In genomic region chr12:110550981-110551380, GRCh38 we compare ENCODE assay signal across 23 cellular contexts. TPM values are rescaled to one million over a fixed set of nuclear protein-coding genes. Genes with fewer than 3 reads are reported as not detected.
A peak's percentile ranks its signal among the peaks of the same experiment; 100 is the strongest.
DNase-seq lines count a peak whose midpoint lies in the region; ATAC-seq and TF ChIP-seq lines count a peak whose summit lies in the region.
"Had no signal": no experiment of that assay in that cellular context is flagged by ENCODE, and none has a peak within 500 bp of the region (broad histone marks: within the 10 kb centered on the region; RNA-seq: fewer than 3 reads in every experiment).

No MANE protein-coding gene starts in this region.

- H3K9ac ChIP-seq in IMR-90 (ENCODE audit: low read depth, low read length) (no peak overlapping the region), liver (ENCODE audit: low read depth in 1 of 2, low read length in 2 of 2) (no peak overlapping the region)
- H3K9ac ChIP-seq: BLaER1 had no signal

- H2BK20ac ChIP-seq in IMR-90 (ENCODE audit: low read depth, low read length) = no peak overlapping the region

- no TSS peak for BruUV-seq in IMR-90 (replicated peaks; lab: Mats Ljungman, UMichigan)

- H3K27me3 ChIP-seq in IMR-90 (ENCODE audit: control insufficient read depth, insufficient read depth, low read length) (no peaks in the 10 kb centered on the region), liver (ENCODE audit: control insufficient read depth in 4 of 4, insufficient read depth in 4 of 4, low read length in 3 of 4) (no peaks in the 10 kb centered on the region), gastroesophageal sphincter (no peaks in the 10 kb centered on the region)
- H3K27me3 ChIP-seq: BLaER1, Peyer's patch, SJSA1 had no signal

- H3K9me3 Mint-ChIP-seq in activated T-cell treated with anti-CD3 and anti-CD28 coated beads, Interleukin-2, amount 50 U/mL, for 24 hours = no peaks in the 10 kb centered on the region
- H3K9me3 Mint-ChIP-seq: CD4-positive, alpha-beta memory T cell; GM23338 had no signal

- H4K5ac ChIP-seq in IMR-90 (ENCODE audit: low read depth, low read length) = no peak overlapping the region

- no peak overlapping the region for H2AK9ac ChIP-seq in IMR-90 (replicated peaks; ENCODE audit: low read depth, low read length, poor library complexity)

- H4K20me1 ChIP-seq in IMR-90 (ENCODE audit: insufficient read depth, low read length) = peaks cover 22% of the 10 kb centered on the region

- intact Hi-C loops in IMR-90 (cut with micrococcal nuclease) = no loop called here

- H3K4me3 Mint-ChIP-seq in activated T-cell treated with anti-CD3 and anti-CD28 coated beads, Interleukin-2, amount 50 U/mL, for 24 hours = no peak overlapping the region
- H3K4me3 Mint-ChIP-seq in T-helper 17 cell = no peak overlapping the region
- H3K4me3 Mint-ChIP-seq: CD4-positive, alpha-beta memory T cell; GM23338 had no signal

- H3K79me1 ChIP-seq in IMR-90 (ENCODE audit: low read depth in 1 of 2, low read length in 2 of 2) = peaks cover 16 to 64% of the 10 kb centered on the region in 2 experiments

- peaks cover 58% of the 10 kb centered on the region for H3K36me3 Mint-ChIP-seq in activated T-cell treated with anti-CD3 and anti-CD28 coated beads, Interleukin-2, amount 50 U/mL, for 24 hours (ENCODE audit: low read depth)
- H3K36me3 Mint-ChIP-seq in T-helper 17 cell (ENCODE audit: low read depth) = no peaks in the 10 kb centered on the region

- no peak for ATAC-seq in IMR-90 (ENCODE audit: low read depth)
- ATAC-seq in T-helper 17 cell = no peak
- ATAC-seq in HG02970 (IDR thresholded peaks at IDR 0.05; ENCODE audit: low FRiP score, unreplicated experiment) = no peak
- ATAC-seq in gastroesophageal sphincter = no peak
- ATAC-seq: GM23338, Right ventricle myocardium inferior had no signal

- 100% methylated on average over 1 of the region's 4 CpGs; no CpG with 5 or more reads in 1 of the 2 experiments for WGBS in IMR-90 (ENCODE audit: extremely low coverage in 2 of 2, insufficient read length in 1 of 2), 2 experiments
- 55% methylated on average over 4 of the region's 4 CpGs for WGBS in liver
- 82 to 88% methylated on average over 4 of the region's 4 CpGs for WGBS in gastroesophageal sphincter (ENCODE audit: low coverage in 1 of 2), 2 donors

- no peak overlapping the region for H4K91ac ChIP-seq in IMR-90 (ENCODE audit: insufficient read depth, low read depth, low read length)

- H3K4ac ChIP-seq in IMR-90 (ENCODE audit: low read depth, low read length) = no peak overlapping the region

- no peak overlapping the region for H3K56ac ChIP-seq in IMR-90 (ENCODE audit: extremely low read depth, insufficient read depth, low read length)

- no peak for DNase-seq in activated T-cell treated with anti-CD3 and anti-CD28 coated beads, Interleukin-2, amount 50 U/mL, for 24 hours
- no peak for DNase-seq in activated T-cell treated with anti-CD3 and anti-CD28 coated beads for 4 hours
- no peak for DNase-seq in IMR-90
- DNase-seq in T-helper 17 cell = no peak
- DNase-seq in HPDE6-E6E7 (ENCODE audit: extremely low spot score) = no peak
- DNase-seq: ACHN; CD4-positive, alpha-beta memory T cell; DMS153; NCI-H1105; NCI-H2081; NCI-H2171 treated with DMSO at 0.1 percent for 48 hours; NCI-H524 treated with DMSO at 0.1 percent for 48 hours; NCI-H82; Peyer's patch had no signal

- H3K18ac ChIP-seq in IMR-90 (ENCODE audit: low read depth, low read length) = no peak overlapping the region

- TF ChIP-seq CTCF in IMR-90 (conservative IDR thresholded peaks at IDR 0.05; ENCODE audit: low read depth, low read length) = no peak
- no peak for TF ChIP-seq CTCF in liver (IDR thresholded peaks at IDR 0.05; ENCODE audit: low read depth, low read length, missing input control)
- TF ChIP-seq CTCF in gastroesophageal sphincter (IDR thresholded peaks at IDR 0.05) = no peak

- H3K4me1 ChIP-seq in IMR-90 (ENCODE audit: control insufficient read depth, insufficient read depth, low read length) = peaks cover 11% of the 10 kb centered on the region
- peaks cover 9 to 38% (median 29%) of the 10 kb centered on the region in 4 donors for H3K4me1 ChIP-seq in liver (ENCODE audit: control insufficient read depth in 4 of 4, insufficient read depth in 4 of 4, low read length in 3 of 4)
- H3K4me1 ChIP-seq in gastroesophageal sphincter = peaks cover 9 to 98% (median 19%) of the 10 kb centered on the region in 3 donors
- H3K4me1 ChIP-seq: BLaER1 had no signal

- no peak overlapping the region for H2BK5ac ChIP-seq in IMR-90 (ENCODE audit: low read depth, low read length, poor library complexity, severe bottlenecking)

- no peak overlapping the region for H2AK5ac ChIP-seq in IMR-90 (ENCODE audit: low read depth, low read length)

- no peak overlapping the region for H2BK120ac ChIP-seq in IMR-90 (ENCODE audit: low read depth, low read length)

- dilution Hi-C loops in IMR-90 (cut with HindIII; ENCODE audit: low sequenced_read_pairs, unreplicated experiment) = no loop called here

- no peak for TF ChIP-seq RAD21 in IMR-90 (IDR thresholded peaks at IDR 0.05; ENCODE audit: low read length)
- TF ChIP-seq RAD21 in liver (IDR thresholded peaks at IDR 0.05) = peak in 1 of 2 donors; percentile 31

- POLR2A ChIA-PET in IMR-90 (lab: Charles Lee; ENCODE audit: unreplicated experiment) = no interaction called here

- no peaks in the 10 kb centered on the region; the same call in 1 of the 2 replicates for H3K36me3 ChIP-seq in IMR-90 (ENCODE audit: control insufficient read depth, insufficient read depth, low read length)
- no peaks in the 10 kb centered on the region for H3K36me3 ChIP-seq in liver (ENCODE audit: control insufficient read depth in 4 of 4, insufficient read depth in 3 of 4, low read depth in 1 of 4, low read length in 3 of 4)
- peaks cover 0 to 13% of the 10 kb centered on the region in 2 donors for H3K36me3 ChIP-seq in gastroesophageal sphincter

- H2BK15ac ChIP-seq in IMR-90 (ENCODE audit: low read depth, low read length) = no peak overlapping the region

- H3K27me3 Mint-ChIP-seq in activated T-cell treated with anti-CD3 and anti-CD28 coated beads, Interleukin-2, amount 50 U/mL, for 24 hours = no peaks in the 10 kb centered on the region
- no peaks in the 10 kb centered on the region for H3K27me3 Mint-ChIP-seq in T-helper 17 cell
- H3K27me3 Mint-ChIP-seq: CD4-positive, alpha-beta memory T cell had no signal

- CTCF ChIA-PET in IMR-90 (lab: Yijun Ruan, JAX) = interaction anchor here (0.6 to 1.1 kb wide), 3 partner anchors 23 to 101 kb away, joined by 3 to 4 read pairs (median 3); partner anchors contain the start of gene ARPC3

- H3K4me1 Mint-ChIP-seq in activated T-cell treated with anti-CD3 and anti-CD28 coated beads, Interleukin-2, amount 50 U/mL, for 24 hours (ENCODE audit: low read depth) = peaks cover 57% of the 10 kb centered on the region
- H3K4me1 Mint-ChIP-seq in T-helper 17 cell = peaks cover 28% of the 10 kb centered on the region

- no peak overlapping the region for H3K14ac ChIP-seq in IMR-90 (replicated peaks; ENCODE audit: low read depth, low read length)

- no peak overlapping the region for H3K27ac ChIP-seq in IMR-90 (ENCODE audit: insufficient read depth, low read length)
- H3K27ac ChIP-seq in liver (ENCODE audit: low read depth in 1 of 2, low read length in 2 of 2) = peak overlapping the region in 1 of 2 donors; percentile 36
- peak overlapping the region in 2 of 4 donors; percentile 43 to 89 for H3K27ac ChIP-seq in gastroesophageal sphincter
- H3K27ac ChIP-seq: 22Rv1, BLaER1, SJSA1 had no signal

- H3K27ac Mint-ChIP-seq in activated T-cell treated with anti-CD3 and anti-CD28 coated beads, Interleukin-2, amount 50 U/mL, for 24 hours = peak overlapping the region; percentile 13
- peak overlapping the region; percentile 21 for H3K27ac Mint-ChIP-seq in T-helper 17 cell
- H3K27ac Mint-ChIP-seq: GM23338 had no signal

- H3K9me3 ChIP-seq in IMR-90 (ENCODE audit: control insufficient read depth, insufficient read depth, low read length) = no peaks in the 10 kb centered on the region
- H3K9me3 ChIP-seq in T-helper 17 cell (ENCODE audit: control insufficient read depth, low read length, poor library complexity, severe bottlenecking) = no peaks in the 10 kb centered on the region
- H3K9me3 ChIP-seq in liver (ENCODE audit: control insufficient read depth in 4 of 4, low read length in 3 of 4) = no peaks in the 10 kb centered on the region
- no peaks in the 10 kb centered on the region for H3K9me3 ChIP-seq in gastroesophageal sphincter
- H3K9me3 ChIP-seq: BLaER1, HAP-1, Peyer's patch, SJSA1 had no signal

- H3K9me1 ChIP-seq in IMR-90 (ENCODE audit: insufficient read depth, low read length) = peaks cover 9% of the 10 kb centered on the region

- in situ Hi-C loops in IMR-90 (cut with MboI; ENCODE audit: low sequenced_read_pairs) = no loop called here

- no peak for TF ChIP-seq POLR2A in IMR-90 (IDR thresholded peaks at IDR 0.05; ENCODE audit: low read depth, low read length)
- no peak for TF ChIP-seq POLR2A in gastroesophageal sphincter (IDR thresholded peaks at IDR 0.05)

- H3K4me3 ChIP-seq in IMR-90 (ENCODE audit: insufficient read depth, low read depth, low read length) (no peak overlapping the region), liver (ENCODE audit: low read depth in 1 of 3, low read length in 3 of 3) (no peak overlapping the region), gastroesophageal sphincter (no peak overlapping the region)
- H3K4me3 ChIP-seq: BLaER1, GM23338, HAP-1, Peyer's patch, SJSA1 had no signal

- no peak overlapping the region for H3K23ac ChIP-seq in IMR-90 (ENCODE audit: low read depth, low read length)

- no peak overlapping the region for H3K4me2 ChIP-seq in IMR-90 (ENCODE audit: low read depth, low read length)
- H3K4me2 ChIP-seq: BLaER1, GM23338 had no signal

- no peak for TF ChIP-seq EP300 in gastroesophageal sphincter (IDR thresholded peaks at IDR 0.05)

- no peak overlapping the region for H2AFZ ChIP-seq in IMR-90 (replicated peaks; ENCODE audit: low read length, poor library complexity)
- H2AFZ ChIP-seq: GM23338 had no signal

- H4K8ac ChIP-seq in IMR-90 (ENCODE audit: low read depth in 2 of 2, low read length in 2 of 2) = no peak overlapping the region

RNA-seq across cellular contexts. Expression of gene PPTC7, which starts 32.1 kb away (rescaled TPM):
- 4.1 and 4.7 TPM in 2 replicates for total RNA-seq in IMR-90 (2012; rRNA removed)
- polyA plus RNA-seq in IMR-90 (2012; rRNA removed) = 5.9 and 6.8 TPM in 2 replicates
- 1.7 and 1.9 TPM in 2 replicates for polyA plus RNA-seq in IMR-90 (2012; cell fraction: cytosol; rRNA removed)
- 1.8 and 7.3 TPM in 2 replicates for polyA plus RNA-seq in IMR-90 (2012; cell fraction: nucleus; rRNA removed; ENCODE audit: low replicate concordance)
- 10 to 100 TPM; 45.5 to 49.4 TPM for total RNA-seq in T-helper 17 cell
- 10 to 100 TPM in 1 of 2 donors, 1 to 10 TPM in 1; 8.5 to 15.7 TPM for total RNA-seq in liver
- polyA plus RNA-seq in liver = 1 to 10 TPM; 5.6 to 8.2 TPM
- 10 to 100 TPM; 37.5 to 48.6 (median 41.9) TPM for total RNA-seq in gastroesophageal sphincter

RNA-seq across cellular contexts. Expression of gene RAD9B, which starts 48.9 kb away (rescaled TPM):
- 0.18 and 0.56 TPM in 2 replicates for total RNA-seq in IMR-90 (2012; rRNA removed)
- 0.09 TPM in 2 replicates for polyA plus RNA-seq in IMR-90 (2012; rRNA removed)
- polyA plus RNA-seq in IMR-90 (2012; cell fraction: cytosol; rRNA removed) = 0.03 and 0.05 TPM in 2 replicates
- 0.14 and 0.18 TPM in 2 replicates for polyA plus RNA-seq in IMR-90 (2012; cell fraction: nucleus; rRNA removed; ENCODE audit: low replicate concordance)
- under 1 TPM; 0.37 to 0.62 TPM for total RNA-seq in T-helper 17 cell
- under 1 TPM; 0.33 to 0.56 TPM for total RNA-seq in liver
- under 1 TPM; 0.14 to 0.22 TPM for polyA plus RNA-seq in liver
- total RNA-seq in gastroesophageal sphincter = 1 to 10 TPM; 1.1 to 5.1 (median 1.9) TPM
- total RNA-seq: GM23338 had no signal
- polyA plus RNA-seq: GM23338 had no signal

RNA-seq across cellular contexts. Expression of gene VPS29, which starts 49.1 kb away (rescaled TPM):
- total RNA-seq in IMR-90 (2012; rRNA removed) = 102 and 150 TPM in 2 replicates
- polyA plus RNA-seq in IMR-90 (2012; rRNA removed) = 116 and 122 TPM in 2 replicates
- 34.1 and 39.8 TPM in 2 replicates for polyA plus RNA-seq in IMR-90 (2012; cell fraction: cytosol; rRNA removed)
- 19.2 and 229 TPM in 2 replicates for polyA plus RNA-seq in IMR-90 (2012; cell fraction: nucleus; rRNA removed; ENCODE audit: low replicate concordance)
- 10 to 100 TPM; 81.0 to 96.3 TPM for total RNA-seq in T-helper 17 cell
- 10 to 100 TPM; 48.0 to 61.5 TPM for total RNA-seq in liver
- 100 to 1,000 TPM in 1 of 2 donors, 10 to 100 TPM in 1; 74.1 to 170 TPM for polyA plus RNA-seq in liver
- total RNA-seq in gastroesophageal sphincter = 100 to 1,000 TPM; 101 to 184 (median 159) TPM
